ENCODE assay signal across 2 cellular contexts in the genomic region with DNA sequence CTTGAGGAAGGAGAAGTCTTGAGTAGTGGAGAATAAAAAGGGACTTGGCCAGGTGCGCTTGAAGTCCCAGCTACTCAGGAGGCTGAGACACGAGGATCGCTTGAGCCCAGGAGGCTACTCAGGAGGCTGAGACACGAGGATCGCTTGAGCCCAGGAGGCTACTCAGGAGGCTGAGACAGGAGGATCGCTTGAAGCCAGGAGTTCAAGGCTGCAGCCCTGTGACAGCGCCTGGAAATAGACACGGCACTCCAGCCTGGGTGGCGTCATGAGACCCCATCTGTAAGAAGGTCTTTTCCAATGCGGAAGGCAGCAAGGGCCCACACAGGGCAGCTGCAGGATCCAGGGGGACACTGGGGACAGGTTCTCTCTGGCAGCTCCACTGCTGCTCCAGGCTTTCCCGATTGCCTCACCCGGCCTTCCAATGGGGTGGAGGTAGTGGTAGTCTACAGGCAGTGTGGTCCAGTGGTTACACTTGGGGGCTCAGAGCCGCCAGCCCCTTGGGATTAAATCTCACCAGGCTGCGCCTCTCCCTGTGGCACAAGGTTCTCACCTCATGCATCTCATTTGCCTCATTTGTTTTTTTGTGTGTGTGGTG.
TF ChIP-seq lines count a peak whose summit lies in the region.

No MANE protein-coding gene starts in this region.

TF ChIP-seq in HCT116, 20 proteins besides CTCF, POLR2A, EP300 and RAD21:
- TF ChIP-seq EZH2phosphoT487 (IDR thresholded peaks at IDR 0.05; ENCODE audit: borderline replicate concordance) = no peak
- TF ChIP-seq, protein P1, sequence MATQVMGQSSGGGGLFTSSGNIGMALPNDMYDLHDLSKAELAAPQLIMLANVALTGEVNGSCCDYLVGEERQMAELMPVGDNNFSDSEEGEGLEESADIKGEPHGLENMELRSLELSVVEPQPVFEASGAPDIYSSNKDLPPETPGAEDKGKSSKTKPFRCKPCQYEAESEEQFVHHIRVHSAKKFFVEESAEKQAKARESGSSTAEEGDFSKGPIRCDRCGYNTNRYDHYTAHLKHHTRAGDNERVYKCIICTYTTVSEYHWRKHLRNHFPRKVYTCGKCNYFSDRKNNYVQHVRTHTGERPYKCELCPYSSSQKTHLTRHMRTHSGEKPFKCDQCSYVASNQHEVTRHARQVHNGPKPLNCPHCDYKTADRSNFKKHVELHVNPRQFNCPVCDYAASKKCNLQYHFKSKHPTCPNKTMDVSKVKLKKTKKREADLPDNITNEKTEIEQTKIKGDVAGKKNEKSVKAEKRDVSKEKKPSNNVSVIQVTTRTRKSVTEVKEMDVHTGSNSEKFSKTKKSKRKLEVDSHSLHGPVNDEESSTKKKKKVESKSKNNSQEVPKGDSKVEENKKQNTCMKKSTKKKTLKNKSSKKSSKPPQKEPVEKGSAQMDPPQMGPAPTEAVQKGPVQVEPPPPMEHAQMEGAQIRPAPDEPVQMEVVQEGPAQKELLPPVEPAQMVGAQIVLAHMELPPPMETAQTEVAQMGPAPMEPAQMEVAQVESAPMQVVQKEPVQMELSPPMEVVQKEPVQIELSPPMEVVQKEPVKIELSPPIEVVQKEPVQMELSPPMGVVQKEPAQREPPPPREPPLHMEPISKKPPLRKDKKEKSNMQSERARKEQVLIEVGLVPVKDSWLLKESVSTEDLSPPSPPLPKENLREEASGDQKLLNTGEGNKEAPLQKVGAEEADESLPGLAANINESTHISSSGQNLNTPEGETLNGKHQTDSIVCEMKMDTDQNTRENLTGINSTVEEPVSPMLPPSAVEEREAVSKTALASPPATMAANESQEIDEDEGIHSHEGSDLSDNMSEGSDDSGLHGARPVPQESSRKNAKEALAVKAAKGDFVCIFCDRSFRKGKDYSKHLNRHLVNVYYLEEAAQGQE (IDR thresholded peaks at IDR 0.05; ENCODE audit: low read depth) = no peak
- TF ChIP-seq, protein P2, sequence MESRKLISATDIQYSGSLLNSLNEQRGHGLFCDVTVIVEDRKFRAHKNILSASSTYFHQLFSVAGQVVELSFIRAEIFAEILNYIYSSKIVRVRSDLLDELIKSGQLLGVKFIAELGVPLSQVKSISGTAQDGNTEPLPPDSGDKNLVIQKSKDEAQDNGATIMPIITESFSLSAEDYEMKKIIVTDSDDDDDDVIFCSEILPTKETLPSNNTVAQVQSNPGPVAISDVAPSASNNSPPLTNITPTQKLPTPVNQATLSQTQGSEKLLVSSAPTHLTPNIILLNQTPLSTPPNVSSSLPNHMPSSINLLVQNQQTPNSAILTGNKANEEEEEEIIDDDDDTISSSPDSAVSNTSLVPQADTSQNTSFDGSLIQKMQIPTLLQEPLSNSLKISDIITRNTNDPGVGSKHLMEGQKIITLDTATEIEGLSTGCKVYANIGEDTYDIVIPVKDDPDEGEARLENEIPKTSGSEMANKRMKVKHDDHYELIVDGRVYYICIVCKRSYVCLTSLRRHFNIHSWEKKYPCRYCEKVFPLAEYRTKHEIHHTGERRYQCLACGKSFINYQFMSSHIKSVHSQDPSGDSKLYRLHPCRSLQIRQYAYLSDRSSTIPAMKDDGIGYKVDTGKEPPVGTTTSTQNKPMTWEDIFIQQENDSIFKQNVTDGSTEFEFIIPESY (IDR thresholded peaks at IDR 0.05; ENCODE audit: extremely low read depth, insufficient replicate concordance, low read length) = no peak
- no peak for TF ChIP-seq SIN3A (IDR thresholded peaks at IDR 0.05; ENCODE audit: low read depth)
- TF ChIP-seq TCF7L2 (IDR thresholded peaks at IDR 0.05; ENCODE audit: borderline replicate concordance, extremely low read depth, insufficient read depth, insufficient read length) = no peak
- no peak for TF ChIP-seq JUND (IDR thresholded peaks at IDR 0.05)
- TF ChIP-seq SRF (IDR thresholded peaks at IDR 0.05; ENCODE audit: low read depth) = no peak
- no peak for TF ChIP-seq EGR1 (IDR thresholded peaks at IDR 0.05; ENCODE audit: low read depth)
- no peak for TF ChIP-seq YY1 (IDR thresholded peaks at IDR 0.05; ENCODE audit: extremely low read depth, insufficient replicate concordance, low read depth, low read length)
- no peak for TF ChIP-seq SP1 (IDR thresholded peaks at IDR 0.05; ENCODE audit: low read depth)
- no peak for TF ChIP-seq FOSL1 (IDR thresholded peaks at IDR 0.05; ENCODE audit: low read depth)
- TF ChIP-seq POLR2AphosphoS5 (IDR thresholded peaks at IDR 0.05; ENCODE audit: low read depth, low read length) = no peak
- no peak for TF ChIP-seq EZH2 (IDR thresholded peaks at IDR 0.05)
- no peak for TF ChIP-seq ZNF274 (IDR thresholded peaks at IDR 0.05; ENCODE audit: low read depth, low read length)
- TF ChIP-seq CEBPB (IDR thresholded peaks at IDR 0.05; ENCODE audit: low read depth) = no peak
- no peak for TF ChIP-seq ATF3 (IDR thresholded peaks at IDR 0.05)
- TF ChIP-seq CBX3 (IDR thresholded peaks at IDR 0.05; ENCODE audit: low read depth) = no peak
TF ChIP-seq in HCT116: peak in this region for 0.

TF ChIP-seq in HepG2, 621 proteins besides CTCF, POLR2A, EP300 and RAD21 (continues in another document):
- 0 out of 2 replicates have a peak, but pooled peaks have one; percentile 54 for TF ChIP-seq ATRX (CRISPR knock-in tag; IDR thresholded peaks at IDR 0.05; ENCODE audit: borderline replicate concordance)
- TF ChIP-seq, protein P3, sequence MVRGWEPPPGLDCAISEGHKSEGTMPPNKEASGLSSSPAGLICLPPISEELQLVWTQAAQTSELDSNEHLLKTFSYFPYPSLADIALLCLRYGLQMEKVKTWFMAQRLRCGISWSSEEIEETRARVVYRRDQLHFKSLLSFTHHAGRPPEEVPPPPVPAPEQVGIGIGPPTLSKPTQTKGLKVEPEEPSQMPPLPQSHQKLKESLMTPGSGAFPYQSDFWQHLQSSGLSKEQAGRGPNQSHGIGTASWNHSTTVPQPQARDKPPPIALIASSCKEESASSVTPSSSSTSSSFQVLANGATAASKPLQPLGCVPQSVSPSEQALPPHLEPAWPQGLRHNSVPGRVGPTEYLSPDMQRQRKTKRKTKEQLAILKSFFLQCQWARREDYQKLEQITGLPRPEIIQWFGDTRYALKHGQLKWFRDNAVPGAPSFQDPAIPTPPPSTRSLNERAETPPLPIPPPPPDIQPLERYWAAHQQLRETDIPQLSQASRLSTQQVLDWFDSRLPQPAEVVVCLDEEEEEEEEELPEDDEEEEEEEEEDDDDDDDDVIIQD (CRISPR knock-in tag; IDR thresholded peaks at IDR 0.05; ENCODE audit: low read depth) = no peak
- no peak for TF ChIP-seq TSC22D2 (CRISPR knock-in tag; IDR thresholded peaks at IDR 0.05; ENCODE audit: borderline replicate concordance)
- no peak for TF ChIP-seq ARID2 (CRISPR knock-in tag; IDR thresholded peaks at IDR 0.05; ENCODE audit: borderline replicate concordance)
- no peak for TF ChIP-seq MLX (CRISPR knock-in tag; IDR thresholded peaks at IDR 0.05)
- peak; percentile 78; the same call in 1 of the 2 replicates for TF ChIP-seq ZBTB38 (CRISPR knock-in tag; IDR thresholded peaks at IDR 0.05)
- TF ChIP-seq, protein P4, sequence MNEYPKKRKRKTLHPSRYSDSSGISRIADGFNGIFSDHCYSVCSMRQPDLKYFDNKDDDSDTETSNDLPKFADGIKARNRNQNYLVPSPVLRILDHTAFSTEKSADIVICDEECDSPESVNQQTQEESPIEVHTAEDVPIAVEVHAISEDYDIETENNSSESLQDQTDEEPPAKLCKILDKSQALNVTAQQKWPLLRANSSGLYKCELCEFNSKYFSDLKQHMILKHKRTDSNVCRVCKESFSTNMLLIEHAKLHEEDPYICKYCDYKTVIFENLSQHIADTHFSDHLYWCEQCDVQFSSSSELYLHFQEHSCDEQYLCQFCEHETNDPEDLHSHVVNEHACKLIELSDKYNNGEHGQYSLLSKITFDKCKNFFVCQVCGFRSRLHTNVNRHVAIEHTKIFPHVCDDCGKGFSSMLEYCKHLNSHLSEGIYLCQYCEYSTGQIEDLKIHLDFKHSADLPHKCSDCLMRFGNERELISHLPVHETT (CRISPR knock-in tag; conservative IDR thresholded peaks at IDR 0.05) = 0 out of 2 replicates have a peak, but pooled peaks have one; percentile 29
- no peak for TF ChIP-seq ZNF761 (CRISPR knock-in tag; conservative IDR thresholded peaks at IDR 0.05)
- TF ChIP-seq MED13 (CRISPR knock-in tag; IDR thresholded peaks at IDR 0.05) = no peak
- TF ChIP-seq IRF9 (CRISPR knock-in tag; IDR thresholded peaks at IDR 0.05; ENCODE audit: borderline replicate concordance) = no peak
- no peak for TF ChIP-seq ZNF737 (CRISPR knock-in tag; IDR thresholded peaks at IDR 0.05; ENCODE audit: borderline replicate concordance)
- no peak for TF ChIP-seq SCMH1 (CRISPR knock-in tag; IDR thresholded peaks at IDR 0.05; ENCODE audit: borderline replicate concordance)
- no peak for TF ChIP-seq MLLT10 (CRISPR knock-in tag; IDR thresholded peaks at IDR 0.05)
- TF ChIP-seq ARNTL (CRISPR knock-in tag; IDR thresholded peaks at IDR 0.05) = no peak
- TF ChIP-seq, protein P5, sequence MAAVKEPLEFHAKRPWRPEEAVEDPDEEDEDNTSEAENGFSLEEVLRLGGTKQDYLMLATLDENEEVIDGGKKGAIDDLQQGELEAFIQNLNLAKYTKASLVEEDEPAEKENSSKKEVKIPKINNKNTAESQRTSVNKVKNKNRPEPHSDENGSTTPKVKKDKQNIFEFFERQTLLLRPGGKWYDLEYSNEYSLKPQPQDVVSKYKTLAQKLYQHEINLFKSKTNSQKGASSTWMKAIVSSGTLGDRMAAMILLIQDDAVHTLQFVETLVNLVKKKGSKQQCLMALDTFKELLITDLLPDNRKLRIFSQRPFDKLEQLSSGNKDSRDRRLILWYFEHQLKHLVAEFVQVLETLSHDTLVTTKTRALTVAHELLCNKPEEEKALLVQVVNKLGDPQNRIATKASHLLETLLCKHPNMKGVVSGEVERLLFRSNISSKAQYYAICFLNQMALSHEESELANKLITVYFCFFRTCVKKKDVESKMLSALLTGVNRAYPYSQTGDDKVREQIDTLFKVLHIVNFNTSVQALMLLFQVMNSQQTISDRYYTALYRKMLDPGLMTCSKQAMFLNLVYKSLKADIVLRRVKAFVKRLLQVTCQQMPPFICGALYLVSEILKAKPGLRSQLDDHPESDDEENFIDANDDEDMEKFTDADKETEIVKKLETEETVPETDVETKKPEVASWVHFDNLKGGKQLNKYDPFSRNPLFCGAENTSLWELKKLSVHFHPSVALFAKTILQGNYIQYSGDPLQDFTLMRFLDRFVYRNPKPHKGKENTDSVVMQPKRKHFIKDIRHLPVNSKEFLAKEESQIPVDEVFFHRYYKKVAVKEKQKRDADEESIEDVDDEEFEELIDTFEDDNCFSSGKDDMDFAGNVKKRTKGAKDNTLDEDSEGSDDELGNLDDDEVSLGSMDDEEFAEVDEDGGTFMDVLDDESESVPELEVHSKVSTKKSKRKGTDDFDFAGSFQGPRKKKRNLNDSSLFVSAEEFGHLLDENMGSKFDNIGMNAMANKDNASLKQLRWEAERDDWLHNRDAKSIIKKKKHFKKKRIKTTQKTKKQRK (IDR thresholded peaks at IDR 0.05; ENCODE audit: low read length) = no peak
- TF ChIP-seq, protein P6, sequence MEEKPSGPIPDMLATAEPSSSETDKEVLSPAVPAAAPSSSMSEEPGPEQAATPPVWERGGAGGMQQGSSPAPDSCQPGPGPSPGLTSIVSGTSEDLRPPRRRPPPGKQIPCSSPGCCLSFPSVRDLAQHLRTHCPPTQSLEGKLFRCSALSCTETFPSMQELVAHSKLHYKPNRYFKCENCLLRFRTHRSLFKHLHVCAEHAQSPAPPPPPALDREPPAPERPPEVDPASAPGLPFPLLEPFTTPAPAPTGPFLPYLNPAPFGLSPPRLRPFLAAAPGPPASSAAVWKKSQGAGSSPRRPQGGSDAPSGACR (CRISPR knock-in tag; IDR thresholded peaks at IDR 0.05) = no peak
- no peak for TF ChIP-seq EZH2 (conservative IDR thresholded peaks at IDR 0.05; ENCODE audit: low read depth, low read length)
- no peak for TF ChIP-seq THYN1 (CRISPR knock-in tag; IDR thresholded peaks at IDR 0.05; ENCODE audit: borderline replicate concordance, low read depth)
- TF ChIP-seq YEATS4 (CRISPR knock-in tag; IDR thresholded peaks at IDR 0.05; ENCODE audit: borderline replicate concordance) = no peak
- TF ChIP-seq GLI4 (CRISPR knock-in tag; IDR thresholded peaks at IDR 0.05; ENCODE audit: borderline replicate concordance) = no peak
- TF ChIP-seq ZNF597 (CRISPR knock-in tag; IDR thresholded peaks at IDR 0.05) = no peak
- TF ChIP-seq ZNF749 (CRISPR knock-in tag; IDR thresholded peaks at IDR 0.05; ENCODE audit: borderline replicate concordance) = no peak
- no peak for TF ChIP-seq ZBTB1 (CRISPR knock-in tag; IDR thresholded peaks at IDR 0.05; ENCODE audit: borderline replicate concordance)
- peak; percentile 70 for TF ChIP-seq AGO2 (optimal IDR thresholded peaks at IDR 0.05; ENCODE audit: low read depth, low read length)
- no peak for TF ChIP-seq ZSCAN21 (CRISPR knock-in tag; IDR thresholded peaks at IDR 0.05; ENCODE audit: borderline replicate concordance)
- no peak for TF ChIP-seq MTA1 (CRISPR knock-in tag; IDR thresholded peaks at IDR 0.05; ENCODE audit: borderline replicate concordance)
- no peak for TF ChIP-seq SP4 (CRISPR knock-in tag; IDR thresholded peaks at IDR 0.05)
- 0 out of 2 replicates have a peak, but pooled peaks have one; percentile 17 for TF ChIP-seq JUND (CRISPR knock-in tag; IDR thresholded peaks at IDR 0.05)
- TF ChIP-seq ZNF781 (CRISPR knock-in tag; IDR thresholded peaks at IDR 0.05; ENCODE audit: borderline replicate concordance, not compliant biosample characterization) = no peak
- no peak for TF ChIP-seq KDM5A (IDR thresholded peaks at IDR 0.05; ENCODE audit: borderline replicate concordance, low read length)
- TF ChIP-seq ZNF563 (CRISPR knock-in tag; IDR thresholded peaks at IDR 0.05) = no peak
- no peak for TF ChIP-seq CCDC6 (CRISPR knock-in tag; IDR thresholded peaks at IDR 0.05)
